Comparison of ENCODE assay signal across 1 cellular context in the genomic region with DNA sequence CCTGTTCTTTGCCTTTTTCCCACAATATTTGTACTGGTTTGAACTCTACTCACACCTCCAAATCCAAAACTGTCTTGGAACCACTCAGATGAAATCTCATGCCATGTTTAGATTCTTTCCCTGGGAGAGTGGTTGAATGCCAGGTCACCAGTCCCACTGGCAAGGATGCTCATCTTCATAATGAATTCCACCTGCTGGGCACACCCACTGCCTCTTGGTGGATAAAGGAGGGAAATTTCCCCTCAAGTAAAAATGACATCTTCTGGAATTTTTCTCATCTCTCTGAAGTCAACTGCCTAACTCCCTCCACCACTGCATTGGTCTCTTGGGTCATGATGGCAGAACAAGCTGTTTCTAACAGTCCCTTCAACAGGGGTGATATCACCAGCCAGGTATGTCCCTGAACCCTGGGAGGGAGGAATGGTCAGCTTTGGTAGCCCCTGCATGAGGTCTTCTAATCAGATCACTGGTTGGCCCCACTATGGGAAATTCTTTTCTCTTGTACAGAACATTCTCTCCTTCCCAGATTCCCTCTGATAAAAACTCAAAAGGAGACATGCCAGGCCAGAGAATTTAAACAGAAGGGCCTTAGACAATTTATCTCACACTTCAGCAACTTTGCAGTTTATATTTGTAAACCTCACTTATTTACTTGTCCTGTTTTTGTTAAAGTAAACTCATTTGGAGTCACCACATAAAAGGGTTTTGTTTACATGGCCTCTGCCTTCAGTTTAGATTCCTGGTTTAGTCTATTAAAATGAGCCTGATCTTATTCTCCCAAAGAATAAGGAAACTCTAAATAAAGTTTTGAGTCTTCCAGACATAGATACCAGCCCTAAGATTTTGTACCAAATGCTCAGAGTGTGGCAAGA.
TF ChIP-seq lines count a peak whose summit lies in the region.

No MANE protein-coding gene starts in this region.

TF ChIP-seq in IMR-90, 13 proteins besides CTCF, POLR2A, EP300 and RAD21:
- no peak for TF ChIP-seq SMC3 (IDR thresholded peaks at IDR 0.05; ENCODE audit: low read depth, low read length)
- TF ChIP-seq MAZ (IDR thresholded peaks at IDR 0.05; ENCODE audit: borderline replicate concordance, low read depth, low read length), result no peak
- no peak for TF ChIP-seq NFE2L2 (IDR thresholded peaks at IDR 0.05; ENCODE audit: low read depth, low read length)
- TF ChIP-seq RFX5 (IDR thresholded peaks at IDR 0.05; ENCODE audit: low read depth, low read length), result no peak
- TF ChIP-seq, protein P1, sequence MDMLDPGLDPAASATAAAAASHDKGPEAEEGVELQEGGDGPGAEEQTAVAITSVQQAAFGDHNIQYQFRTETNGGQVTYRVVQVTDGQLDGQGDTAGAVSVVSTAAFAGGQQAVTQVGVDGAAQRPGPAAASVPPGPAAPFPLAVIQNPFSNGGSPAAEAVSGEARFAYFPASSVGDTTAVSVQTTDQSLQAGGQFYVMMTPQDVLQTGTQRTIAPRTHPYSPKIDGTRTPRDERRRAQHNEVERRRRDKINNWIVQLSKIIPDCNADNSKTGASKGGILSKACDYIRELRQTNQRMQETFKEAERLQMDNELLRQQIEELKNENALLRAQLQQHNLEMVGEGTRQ (IDR thresholded peaks at IDR 0.05; ENCODE audit: low read depth, low read length), result no peak
- no peak for TF ChIP-seq RCOR1 (IDR thresholded peaks at IDR 0.05; ENCODE audit: insufficient replicate concordance, low read length)
- TF ChIP-seq CEBPB (IDR thresholded peaks at IDR 0.05; ENCODE audit: low read depth, low read length), result no peak
- TF ChIP-seq BHLHE40 (IDR thresholded peaks at IDR 0.05; ENCODE audit: low read depth, low read length), result no peak
- TF ChIP-seq MXI1 (IDR thresholded peaks at IDR 0.05; ENCODE audit: borderline replicate concordance, low read depth, low read length), result no peak
- no peak for TF ChIP-seq FOS (IDR thresholded peaks at IDR 0.05; ENCODE audit: low read depth, low read length)
- no peak for TF ChIP-seq CHD1 (IDR thresholded peaks at IDR 0.05; ENCODE audit: low read depth, low read length)
- TF ChIP-seq, protein P2, sequence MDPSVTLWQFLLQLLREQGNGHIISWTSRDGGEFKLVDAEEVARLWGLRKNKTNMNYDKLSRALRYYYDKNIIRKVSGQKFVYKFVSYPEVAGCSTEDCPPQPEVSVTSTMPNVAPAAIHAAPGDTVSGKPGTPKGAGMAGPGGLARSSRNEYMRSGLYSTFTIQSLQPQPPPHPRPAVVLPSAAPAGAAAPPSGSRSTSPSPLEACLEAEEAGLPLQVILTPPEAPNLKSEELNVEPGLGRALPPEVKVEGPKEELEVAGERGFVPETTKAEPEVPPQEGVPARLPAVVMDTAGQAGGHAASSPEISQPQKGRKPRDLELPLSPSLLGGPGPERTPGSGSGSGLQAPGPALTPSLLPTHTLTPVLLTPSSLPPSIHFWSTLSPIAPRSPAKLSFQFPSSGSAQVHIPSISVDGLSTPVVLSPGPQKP (IDR thresholded peaks at IDR 0.05; ENCODE audit: borderline replicate concordance, low read depth, low read length), result no peak
- TF ChIP-seq MAFK (IDR thresholded peaks at IDR 0.05; ENCODE audit: low read depth, low read length), result no peak
TF ChIP-seq in IMR-90: peak in this region for 0.
